1 cellular context compared by ENCODE assay signal in genomic region chr11:78022397-78023396, GRCh38.
A peak's percentile ranks its signal among the peaks of the same experiment; 100 is the strongest.
TF ChIP-seq lines count a peak whose summit lies in the region.

KCTD14 (minus strand) TSS chr11:78023276; CDS start chr11:78023249, 27 bp downstream.

TF ChIP-seq in HepG2, 621 proteins besides CTCF, POLR2A, EP300 and RAD21 (continued from another document and continues in another):
- no peak for TF ChIP-seq ZNF609 (CRISPR knock-in tag; IDR thresholded peaks at IDR 0.05; ENCODE audit: borderline replicate concordance)
- TF ChIP-seq TFDP1 (CRISPR knock-in tag; IDR thresholded peaks at IDR 0.05; ENCODE audit: borderline replicate concordance) = peak; percentile 83; the same call in 1 of the 2 replicates
- no peak for TF ChIP-seq ZNF878 (CRISPR knock-in tag; IDR thresholded peaks at IDR 0.05)
- no peak for TF ChIP-seq ZFAT (CRISPR knock-in tag; conservative IDR thresholded peaks at IDR 0.05)
- TF ChIP-seq ATF5 (CRISPR knock-in tag; IDR thresholded peaks at IDR 0.05; ENCODE audit: low read depth) = no peak
- 0 out of 2 replicates have a peak, but pooled peaks have one; percentile 54 for TF ChIP-seq DMAP1 (CRISPR knock-in tag; IDR thresholded peaks at IDR 0.05)
- TF ChIP-seq NCOA5 (CRISPR knock-in tag; IDR thresholded peaks at IDR 0.05) = no peak
- no peak for TF ChIP-seq SMARCE1 (IDR thresholded peaks at IDR 0.05; ENCODE audit: borderline replicate concordance)
- no peak for TF ChIP-seq NCOR1 (IDR thresholded peaks at IDR 0.05; ENCODE audit: borderline replicate concordance, low read length)
- TF ChIP-seq ZNF24 (IDR thresholded peaks at IDR 0.05) = no peak
- no peak for TF ChIP-seq NR2F6 (IDR thresholded peaks at IDR 0.05)
- peak; percentile 19; the same call in 1 of the 2 replicates for TF ChIP-seq NR2F6 (CRISPR knock-in tag; IDR thresholded peaks at IDR 0.05)
- TF ChIP-seq LCORL (IDR thresholded peaks at IDR 0.05) = no peak
- TF ChIP-seq LCORL (CRISPR knock-in tag; IDR thresholded peaks at IDR 0.05) = peak; percentile 15; the same call in 1 of the 2 replicates
- no peak for TF ChIP-seq RFX1 (IDR thresholded peaks at IDR 0.05)
- TF ChIP-seq CREB1 (IDR thresholded peaks at IDR 0.05) = no peak
- TF ChIP-seq CREB1 (CRISPR knock-in tag; IDR thresholded peaks at IDR 0.05) = no peak
- TF ChIP-seq ZIK1 (CRISPR knock-in tag; IDR thresholded peaks at IDR 0.05; ENCODE audit: borderline replicate concordance, low read depth) = 0 out of 2 replicates have a peak, but pooled peaks have one; percentile 63
- TF ChIP-seq ZNF773 (CRISPR knock-in tag; IDR thresholded peaks at IDR 0.05; ENCODE audit: borderline replicate concordance) = no peak
- no peak for TF ChIP-seq ZMYM4 (CRISPR knock-in tag; IDR thresholded peaks at IDR 0.05)
- no peak for TF ChIP-seq HBP1 (CRISPR knock-in tag; IDR thresholded peaks at IDR 0.05; ENCODE audit: low read depth)
- no peak for TF ChIP-seq ZNF747 (CRISPR knock-in tag; IDR thresholded peaks at IDR 0.05; ENCODE audit: borderline replicate concordance)
- TF ChIP-seq ZNF282 (IDR thresholded peaks at IDR 0.05; ENCODE audit: partially characterized antibody) = no peak
- no peak for TF ChIP-seq RELA (CRISPR knock-in tag; IDR thresholded peaks at IDR 0.05)
- no peak for TF ChIP-seq ISX (CRISPR knock-in tag; conservative IDR thresholded peaks at IDR 0.05)
- TF ChIP-seq ZNF75D (CRISPR knock-in tag; IDR thresholded peaks at IDR 0.05; ENCODE audit: borderline replicate concordance) = no peak
- TF ChIP-seq HOXA5 (CRISPR knock-in tag; IDR thresholded peaks at IDR 0.05) = no peak
- 0 out of 2 replicates have a peak, but pooled peaks have one; percentile 33 for TF ChIP-seq ZNF124 (CRISPR knock-in tag; IDR thresholded peaks at IDR 0.05)
- TF ChIP-seq ZNF83 (CRISPR knock-in tag; IDR thresholded peaks at IDR 0.05; ENCODE audit: borderline replicate concordance) = no peak
- no peak for TF ChIP-seq ZNF207 (IDR thresholded peaks at IDR 0.05; ENCODE audit: borderline replicate concordance)
- no peak for TF ChIP-seq NONO (IDR thresholded peaks at IDR 0.05)
- TF ChIP-seq NONO (CRISPR knock-in tag; conservative IDR thresholded peaks at IDR 0.05) = peak; percentile 74
- TF ChIP-seq HMGXB3 (CRISPR knock-in tag; IDR thresholded peaks at IDR 0.05; ENCODE audit: borderline replicate concordance) = no peak
- peak; percentile 69; the same call in 1 of the 2 replicates for TF ChIP-seq SRY (CRISPR knock-in tag; IDR thresholded peaks at IDR 0.05)
- TF ChIP-seq GATAD1 (CRISPR knock-in tag; IDR thresholded peaks at IDR 0.05) = peak; percentile 50; the same call in 1 of the 2 replicates
- peak; percentile 77; the same call in 1 of the 2 replicates for TF ChIP-seq BORCS8-MEF2B (CRISPR knock-in tag; IDR thresholded peaks at IDR 0.05)
- TF ChIP-seq SOX6 (IDR thresholded peaks at IDR 0.05) = no peak
- TF ChIP-seq SOX6 (CRISPR knock-in tag; IDR thresholded peaks at IDR 0.05) = no peak; the same call in 1 of the 2 replicates
- no peak for TF ChIP-seq ZNF674 (CRISPR knock-in tag; IDR thresholded peaks at IDR 0.05; ENCODE audit: low read depth)
- no peak for TF ChIP-seq ATF7 (IDR thresholded peaks at IDR 0.05)
- 0 out of 2 replicates have a peak, but pooled peaks have one; percentile 32 for TF ChIP-seq ATF7 (CRISPR knock-in tag; IDR thresholded peaks at IDR 0.05)
- TF ChIP-seq BRCA1 (CRISPR knock-in tag; IDR thresholded peaks at IDR 0.05) = 0 out of 2 replicates have a peak, but pooled peaks have one; percentile 7
- no peak for TF ChIP-seq RNF219 (CRISPR knock-in tag; IDR thresholded peaks at IDR 0.05)
- TF ChIP-seq ZNF792 (CRISPR knock-in tag; IDR thresholded peaks at IDR 0.05) = 0 out of 2 replicates have a peak, but pooled peaks have one; percentile 41
- 0 out of 2 replicates have a peak, but pooled peaks have one; percentile 64 for TF ChIP-seq SP140L (CRISPR knock-in tag; IDR thresholded peaks at IDR 0.05; ENCODE audit: borderline replicate concordance)
- no peak for TF ChIP-seq HMG20B (CRISPR knock-in tag; conservative IDR thresholded peaks at IDR 0.05)
- TF ChIP-seq ATF3 (CRISPR knock-in tag; IDR thresholded peaks at IDR 0.05) = 0 out of 2 replicates have a peak, but pooled peaks have one; percentile 31
- no peak for TF ChIP-seq ZNF569 (CRISPR knock-in tag; IDR thresholded peaks at IDR 0.05; ENCODE audit: borderline replicate concordance)
- no peak for TF ChIP-seq FOXM1 (CRISPR knock-in tag; IDR thresholded peaks at IDR 0.05)
- TF ChIP-seq MTF2 (CRISPR knock-in tag; IDR thresholded peaks at IDR 0.05; ENCODE audit: borderline replicate concordance) = no peak
- no peak for TF ChIP-seq CHD2 (IDR thresholded peaks at IDR 0.05; ENCODE audit: low read depth, low read length)
- TF ChIP-seq PHF8 (CRISPR knock-in tag; IDR thresholded peaks at IDR 0.05) = peak; percentile 69
- peak; percentile 48; the same call in 1 of the 2 replicates for TF ChIP-seq GFI1 (CRISPR knock-in tag; IDR thresholded peaks at IDR 0.05; ENCODE audit: borderline replicate concordance)
- TF ChIP-seq HMGA1 (CRISPR knock-in tag; conservative IDR thresholded peaks at IDR 0.05) = no peak
- TF ChIP-seq ZNF225 (CRISPR knock-in tag; IDR thresholded peaks at IDR 0.05) = no peak
- no peak for TF ChIP-seq ZNF768 (CRISPR knock-in tag; IDR thresholded peaks at IDR 0.05)
- 0 out of 2 replicates have a peak, but pooled peaks have one; percentile 45 for TF ChIP-seq ZKSCAN5 (CRISPR knock-in tag; IDR thresholded peaks at IDR 0.05)
- TF ChIP-seq ZFYVE20 (CRISPR knock-in tag; IDR thresholded peaks at IDR 0.05; ENCODE audit: borderline replicate concordance, low read depth) = no peak
- TF ChIP-seq ZMYM2 (CRISPR knock-in tag; IDR thresholded peaks at IDR 0.05) = peak; percentile 54; the same call in 1 of the 2 replicates
- no peak for TF ChIP-seq ZC3H4 (CRISPR knock-in tag; IDR thresholded peaks at IDR 0.05; ENCODE audit: borderline replicate concordance)
- TF ChIP-seq ZNF253 (CRISPR knock-in tag; IDR thresholded peaks at IDR 0.05; ENCODE audit: borderline replicate concordance) = no peak
- no peak for TF ChIP-seq ZNF17 (CRISPR knock-in tag; IDR thresholded peaks at IDR 0.05)
- TF ChIP-seq NFKBIZ (CRISPR knock-in tag; IDR thresholded peaks at IDR 0.05) = 0 out of 2 replicates have a peak, but pooled peaks have one; percentile 62
- TF ChIP-seq ZNF296 (CRISPR knock-in tag; conservative IDR thresholded peaks at IDR 0.05) = peak; percentile 74
- TF ChIP-seq NFE2 (CRISPR knock-in tag; IDR thresholded peaks at IDR 0.05) = no peak
